ENCODE assay signal across 9 cellular contexts in the genomic region with DNA sequence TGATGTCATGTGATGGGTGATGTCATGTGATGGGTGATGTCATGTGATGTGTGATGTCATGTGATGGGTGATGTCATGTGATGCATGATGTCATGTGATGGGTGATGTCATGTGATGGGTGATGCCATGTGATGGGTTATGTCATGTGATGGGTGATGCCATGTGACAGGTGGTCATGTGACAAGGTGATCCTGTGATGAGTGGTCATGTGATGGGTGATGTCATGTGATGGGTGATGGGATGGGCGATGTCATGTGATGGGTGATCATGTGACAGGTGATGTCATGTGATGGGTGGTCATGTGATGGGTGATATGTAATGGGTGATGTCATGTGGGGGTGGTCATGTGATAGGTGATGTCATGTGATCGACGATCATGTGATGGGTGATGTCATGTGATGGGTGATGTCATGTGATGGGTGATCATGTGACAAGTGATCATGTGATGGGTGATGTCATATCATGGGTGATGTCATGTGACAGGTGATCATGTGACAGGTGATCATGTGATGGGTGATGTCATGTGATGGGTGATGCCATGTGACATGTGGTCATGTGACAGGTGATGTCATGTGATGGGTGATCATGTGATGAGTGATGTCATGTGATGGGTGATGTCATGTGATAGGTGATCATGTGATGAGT. TPM values are rescaled to one million over a fixed set of nuclear protein-coding genes. Genes with fewer than 3 reads are reported as not detected.
DNase-seq lines count a peak whose midpoint lies in the region; ATAC-seq and TF ChIP-seq lines count a peak whose summit lies in the region.
"Had no signal": no experiment of that assay in that cellular context is flagged by ENCODE, and none has a peak within 500 bp of the region (broad histone marks: within the 10 kb centered on the region; RNA-seq: fewer than 3 reads in every experiment).

No MANE protein-coding gene starts in this region.

- intact Hi-C loops in right cardiac atrium (cut with DNase I), result no loop called here

- no peaks in the 10 kb centered on the region for H3K27me3 ChIP-seq in right cardiac atrium (ENCODE audit: control insufficient read depth, insufficient read depth)
- H3K27me3 ChIP-seq: right lobe of liver had no signal

- peak; percentile 5 for DNase-seq in activated gamma-delta T cell treated with anti-CD3 and anti-CD28 coated beads, Interleukin-2, amount 50 U/mL, for 16 hours (ENCODE audit: low read depth)
- no peak for DNase-seq in activated gamma-delta T cell (lab: John Stamatoyannopoulos, UW)
- DNase-seq in SK-N-MC (ENCODE audit: low read depth, low spot score), result peak; percentile 18
- peak; percentile 52 for DNase-seq in central memory CD4-positive, alpha-beta T cell
- DNase-seq in omental fat pad (ENCODE audit: low spot score), result peak; percentile 66
- no peak for DNase-seq in right cardiac atrium
- DNase-seq: right lobe of liver had no signal

- no peak for ATAC-seq in omental fat pad (ENCODE audit: low FRiP score)
- no peak for ATAC-seq in right cardiac atrium
- ATAC-seq in GM21515 (IDR thresholded peaks at IDR 0.05; ENCODE audit: unreplicated experiment), result no peak
- ATAC-seq in GM18517 (IDR thresholded peaks at IDR 0.05; ENCODE audit: unreplicated experiment), result no peak

- no peak overlapping the region for H3K4me3 ChIP-seq in SK-N-MC
- no peak overlapping the region for H3K4me3 ChIP-seq in right cardiac atrium (ENCODE audit: low read length)
- H3K4me3 ChIP-seq: right lobe of liver had no signal

- peaks cover 3% of the 10 kb centered on the region for H3K4me1 ChIP-seq in right cardiac atrium (ENCODE audit: control insufficient read depth, insufficient read depth, low read length)
- H3K4me1 ChIP-seq: right lobe of liver had no signal

- H3K27ac ChIP-seq in SK-N-MC (no peak overlapping the region), right cardiac atrium (ENCODE audit: low read length) (no peak overlapping the region)
- H3K27ac ChIP-seq: right lobe of liver had no signal

- 29% methylated on average over 3 of the region's 3 CpGs for WGBS in right cardiac atrium

- no peak for TF ChIP-seq CTCF in omental fat pad (IDR thresholded peaks at IDR 0.05)

- no peak overlapping the region for H3K9ac ChIP-seq in SK-N-MC (ENCODE audit: insufficient read length)

- H3K9me3 ChIP-seq in SK-N-MC (ENCODE audit: low read depth, low read length) (no peaks in the 10 kb centered on the region), right cardiac atrium (ENCODE audit: control insufficient read depth, low read length) (no peaks in the 10 kb centered on the region)
- H3K9me3 ChIP-seq: right lobe of liver had no signal

- H3K36me3 ChIP-seq in SK-N-MC (ENCODE audit: insufficient read depth, low read length), result no peaks in the 10 kb centered on the region
- H3K36me3 ChIP-seq: right lobe of liver had no signal

RNA-seq across cellular contexts. Expression of gene CD300LB, which starts 17.2 kb away (rescaled TPM):
- total RNA-seq in omental fat pad (10 to 100 TPM in 1 of 4 donors, 1 to 10 TPM in 1, under 1 TPM in 2; 0.63 to 14.1 (median 0.86) TPM), right cardiac atrium (under 1 TPM in 1 of 4 donors, not detected in 3; 0.09 TPM)
- polyA plus RNA-seq in right cardiac atrium, result 0.09 TPM

RNA-seq across cellular contexts. Expression of gene CD300C, which starts 31.8 kb away (rescaled TPM):
- 1 to 10 TPM; 1.6 to 9.4 (median 2.1) TPM for total RNA-seq in omental fat pad
- 1 to 10 TPM in 3 of 4 donors, under 1 TPM in 1; 0.62 to 2.1 (median 1.5) TPM for total RNA-seq in right cardiac atrium
- 0.11 TPM for polyA plus RNA-seq in right cardiac atrium

RNA-seq across cellular contexts. Expression of gene CD300A, which starts 47.7 kb away (rescaled TPM):
- total RNA-seq in omental fat pad, result 10 to 100 TPM in 3 of 4 donors, 1 to 10 TPM in 1; 4.8 to 24.6 (median 16.6) TPM
- total RNA-seq in right cardiac atrium, result 1 to 10 TPM; 4.8 to 5.7 (median 5.4) TPM
- polyA plus RNA-seq in right cardiac atrium, result 2.2 TPM

RNA-seq across cellular contexts. Expression of gene CD300H, which starts 53.2 kb away (rescaled TPM):
- total RNA-seq in omental fat pad (not detected), right cardiac atrium (not detected)
- polyA plus RNA-seq in right cardiac atrium, result not detected

Comparison
In these comparisons a context has a peak if more than half of its experiments do, and no peak if none do; other contexts are left out.
1. DNase-seq: peak in activated gamma-delta T cell treated with anti-CD3 and anti-CD28 coated beads, Interleukin-2, amount 50 U/mL, for 16 hours (single experiment), SK-N-MC (single experiment), central memory CD4-positive, alpha-beta T cell (single experiment) and omental fat pad (single experiment); none in activated gamma-delta T cell (single experiment) and right cardiac atrium (0 of 3).